10 cellular contexts compared by ENCODE assay signal in the genomic region with DNA sequence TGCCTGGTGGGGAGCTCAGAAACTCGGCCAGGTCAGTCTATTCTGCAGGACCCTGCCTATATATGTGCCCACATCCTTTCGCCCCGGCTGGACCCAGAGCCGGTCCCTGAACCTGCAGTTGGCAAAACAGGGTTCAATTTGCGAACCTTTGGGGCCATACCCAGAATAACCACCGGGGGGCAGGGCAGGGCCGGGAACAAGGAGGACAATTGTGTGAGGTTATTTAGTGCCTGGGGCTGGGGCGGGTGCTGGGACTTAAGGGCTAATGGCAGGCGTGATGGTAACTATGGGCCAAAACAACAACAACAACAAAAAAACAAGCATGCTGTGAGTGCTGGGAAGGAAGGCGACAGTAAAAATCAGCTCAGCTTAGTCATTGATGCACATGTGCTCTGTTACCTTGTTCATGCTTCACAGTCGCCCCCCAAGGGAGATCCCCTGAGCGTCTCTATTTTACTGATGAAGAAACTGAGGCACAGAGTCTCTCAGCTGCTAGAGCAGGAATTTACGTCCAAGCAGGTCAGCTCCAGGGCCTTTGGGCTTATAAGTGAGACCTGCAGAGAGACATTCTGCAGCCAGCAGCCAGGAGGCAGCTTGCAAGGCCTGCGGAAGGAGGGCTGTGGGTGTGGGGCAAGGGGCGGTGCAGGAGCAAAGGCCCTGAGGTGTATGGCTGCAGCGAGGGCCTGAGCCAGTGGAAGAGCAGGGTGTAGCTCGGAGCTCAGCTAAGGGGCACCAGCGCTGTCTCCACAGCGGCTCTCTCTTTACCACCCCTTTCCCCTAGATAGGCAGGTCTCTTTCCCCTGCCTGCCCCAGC.
DNase-seq lines count a peak whose midpoint lies in the region; ATAC-seq, FAIRE-seq and TF ChIP-seq lines count a peak whose summit lies in the region.
"Had no signal": no experiment of that assay in that cellular context is flagged by ENCODE, and none has a peak within 500 bp of the region (broad histone marks: within the 10 kb centered on the region; RNA-seq: fewer than 3 reads in every experiment).

No MANE protein-coding gene starts in this region.

- no TSS peak for BruUV-seq in GM12878 (replicated peaks; lab: Mats Ljungman, UMichigan)

- SMC1A ChIA-PET in GM12878 (lab: Charles Lee; ENCODE audit: uncharacterized antibody, unreplicated experiment) = interaction anchor here (1.1 kb wide), 1 partner anchor 282 kb away, joined by 5 read pairs; no protein-coding TSS in a partner anchor

- TF ChIP-seq POLR2A in GM12878 (IDR thresholded peaks at IDR 0.05; ENCODE audit: low read depth, low read length) = no peak

- peaks cover 0 to 9% (median 3%) of the 10 kb centered on the region in 3 donors for H3K4me1 Mint-ChIP-seq in T-cell

- no peak for TF ChIP-seq EP300 in GM12878 (IDR thresholded peaks at IDR 0.05; ENCODE audit: borderline replicate concordance in 1 of 2, control insufficient read depth in 1 of 2, low read depth in 2 of 2, low read length in 2 of 2)

- no peaks in the 10 kb centered on the region for H3K27me3 ChIP-seq in GM12878 (replicated peaks in 1 of 2; ENCODE audit: control insufficient read depth in 2 of 2, insufficient read depth in 2 of 2, low read length in 1 of 2)
- no peaks in the 10 kb centered on the region for H3K27me3 ChIP-seq in iPS DF 6.9 (ENCODE audit: control insufficient read depth, insufficient read depth, low read length)
- H3K27me3 ChIP-seq: BLaER1 treated with 17β-estradiol and CSF1 and Interleukin-3, amounts not matched to agents 10 nM and 100 nM had no signal

- H3K4me3 ChIP-seq in GM12878 (no peak overlapping the region), iPS DF 6.9 (ENCODE audit: low read length) (no peak overlapping the region)
- H3K4me3 ChIP-seq: BLaER1 treated with 17β-estradiol and CSF1 and Interleukin-3, amounts not matched to agents 10 nM and 100 nM had no signal

- H3K4me1 ChIP-seq in GM12878 (ENCODE audit: control insufficient read depth, insufficient read depth, low read length) = no peaks in the 10 kb centered on the region
- no peaks in the 10 kb centered on the region for H3K4me1 ChIP-seq in iPS DF 6.9 (ENCODE audit: control insufficient read depth, insufficient read depth, low read length)

- H3K4me2 ChIP-seq in GM12878 (ENCODE audit: control insufficient read depth, insufficient read depth) = no peak overlapping the region
- H3K4me2 ChIP-seq: BLaER1 treated with 17β-estradiol and CSF1 and Interleukin-3, amounts not matched to agents 10 nM and 100 nM had no signal

- peaks cover 7 to 10% of the 10 kb centered on the region in 2 donors for H3K27me3 Mint-ChIP-seq in T-cell

- CTCF ChIA-PET in T-cell (lab: Charles Lee) (interaction anchor here (0.6 to 1.4 kb wide), 4 partner anchors 277 to 387 kb away, joined by 3 to 5 read pairs (median 4); no protein-coding TSS in a partner anchor), GM12878 (lab: Yijun Ruan, JAX) (interaction anchor here (0.6 to 5.5 kb wide), 9 partner anchors 13 to 333 kb away, joined by 3 to 36 read pairs (median 3); no protein-coding TSS in a partner anchor)

- POLR2A ChIA-PET in T-cell (lab: Charles Lee) = no interaction called here
- POLR2A ChIA-PET in GM12878 (lab: Charles Lee) = no interaction called here

- intact Hi-C loops in GM12878 (cut with micrococcal nuclease; ENCODE audit: unreplicated experiment) = loop anchor here (1.0 to 10.0 kb wide), 2 partner anchors 281 to 532 kb away; no protein-coding TSS in a partner anchor

- H3K36me3 ChIP-seq in GM12878 (ENCODE audit: control insufficient read depth in 2 of 2, insufficient read depth in 2 of 2, low read length in 1 of 2) (no peaks in the 10 kb centered on the region), iPS DF 6.9 (ENCODE audit: control insufficient read depth, insufficient read depth, low read length) (no peaks in the 10 kb centered on the region)

- no peak overlapping the region for H3K9ac ChIP-seq in GM12878 (ENCODE audit: control insufficient read depth, insufficient read depth, low read length)
- H3K9ac ChIP-seq: BLaER1 treated with 17β-estradiol and CSF1 and Interleukin-3, amounts not matched to agents 10 nM and 100 nM had no signal

- DNase-seq in NCI-H1436 (lab: John Stamatoyannopoulos, UW) = peak; percentile 76
- no peak for DNase-seq in NCI-H1436 treated with DMSO at 0.1 percent for 48 hours (lab: John Stamatoyannopoulos, UW)
- DNase-seq in LoVo (ENCODE audit: low spot score) = peak; percentile 32
- DNase-seq in T-cell = peak in 30 of 34 experiments; percentile 11 to 57 (median 47)
- no peak for DNase-seq in GM12878 (ENCODE audit: low read depth, low spot score)
- DNase-seq in iPS DF 6.9 (ENCODE audit: low read depth, low spot score) = peak; percentile 50
- DNase-seq in stimulated activated CD4-positive, alpha-beta T cell treated with anti-CD3 and anti-CD28 coated beads, Interleukin-12 subunit alpha, Interleukin-12 subunit beta, amount 100 ng/mL, for 4 hours = peak; percentile 64

- peak; percentile 88 for TF ChIP-seq RAD21 in GM12878 (IDR thresholded peaks at IDR 0.05; ENCODE audit: insufficient read depth, low read depth, low read length)

- TF ChIP-seq CTCF in GM12878 (IDR thresholded peaks at IDR 0.05 in 2 of 3, conservative IDR thresholded peaks at IDR 0.05 in 1 of 3; ENCODE audit: control insufficient read depth in 2 of 3, extremely low read depth in 1 of 3, insufficient read depth in 1 of 3, low read depth in 3 of 3, low read length in 3 of 3) = peak; percentile 75 to 80 (median 79)

- peaks cover 7% of the 10 kb centered on the region for H3K36me3 Mint-ChIP-seq in T-cell

- H3K27ac Mint-ChIP-seq in T-cell = no peak overlapping the region

- no peak overlapping the region for H3K27ac ChIP-seq in GM12878 (ENCODE audit: control insufficient read depth, insufficient read depth)
- H3K27ac ChIP-seq in iPS DF 6.9 (ENCODE audit: low read length) = no peak overlapping the region
- H3K27ac ChIP-seq: BLaER1 treated with 17β-estradiol and CSF1 and Interleukin-3, amounts not matched to agents 10 nM and 100 nM had no signal

- H3K79me2 ChIP-seq in GM12878 (ENCODE audit: control insufficient read depth, insufficient read depth, low read length) = no peaks in the 10 kb centered on the region

- in situ Hi-C loops in GM12878 (cut with MboI) = loop anchor here (5.0 kb wide), 1 partner anchor 285 kb away; no protein-coding TSS in a partner anchor

- WGBS in GM12878 (ENCODE audit: insufficient coverage, insufficient replicate concordance, low lambda C conversion rate, missing lambda C conversion rate) = 20% methylated on average over 19 of the region's 19 CpGs
- WGBS in iPS DF 6.9 (ENCODE audit: insufficient coverage, insufficient read length) = no CpG with 5 or more reads among the region's 19 CpGs

- peak; percentile 48 to 59 (median 50) for ATAC-seq in T-cell (replicated peaks in 1 of 4)
- ATAC-seq in GM12878 = peak; percentile 91
- ATAC-seq in HG03097 (IDR thresholded peaks at IDR 0.05; ENCODE audit: low FRiP score, unreplicated experiment) = no peak

- RAD21 ChIA-PET in GM12878 (lab: Charles Lee; ENCODE audit: unreplicated experiment) = interaction anchor here (1.3 kb wide), 1 partner anchor 281 kb away, joined by 4 read pairs; no protein-coding TSS in a partner anchor

- no peak overlapping the region for H2AFZ ChIP-seq in GM12878 (ENCODE audit: control insufficient read depth, low read depth, low read length)

- H3K4me3 Mint-ChIP-seq in T-cell = no peak overlapping the region

- H3K9me3 ChIP-seq in GM12878 (replicated peaks; ENCODE audit: control insufficient read depth, insufficient read depth, low read length) = no peaks in the 10 kb centered on the region; the same call in 2 of the 3 replicates
- H3K9me3 ChIP-seq in iPS DF 6.9 (ENCODE audit: control insufficient read depth, insufficient read depth, low read length) = no peaks in the 10 kb centered on the region

- peaks cover 0 to 3% (median 0%) of the 10 kb centered on the region in 3 donors for H3K9me3 Mint-ChIP-seq in T-cell

- FAIRE-seq in GM12878 (lab: Jason Lieb, UNC) = no peak
- FAIRE-seq: endometrium had no signal

- H4K20me1 ChIP-seq in GM12878 (ENCODE audit: control insufficient read depth, insufficient read depth) = no peaks in the 10 kb centered on the region

TF ChIP-seq in GM12878, 131 proteins besides CTCF, POLR2A, EP300 and RAD21:
- peak; percentile 55 for TF ChIP-seq SMC3 (IDR thresholded peaks at IDR 0.05; ENCODE audit: borderline replicate concordance, low read length)
- TF ChIP-seq, protein P1, sequence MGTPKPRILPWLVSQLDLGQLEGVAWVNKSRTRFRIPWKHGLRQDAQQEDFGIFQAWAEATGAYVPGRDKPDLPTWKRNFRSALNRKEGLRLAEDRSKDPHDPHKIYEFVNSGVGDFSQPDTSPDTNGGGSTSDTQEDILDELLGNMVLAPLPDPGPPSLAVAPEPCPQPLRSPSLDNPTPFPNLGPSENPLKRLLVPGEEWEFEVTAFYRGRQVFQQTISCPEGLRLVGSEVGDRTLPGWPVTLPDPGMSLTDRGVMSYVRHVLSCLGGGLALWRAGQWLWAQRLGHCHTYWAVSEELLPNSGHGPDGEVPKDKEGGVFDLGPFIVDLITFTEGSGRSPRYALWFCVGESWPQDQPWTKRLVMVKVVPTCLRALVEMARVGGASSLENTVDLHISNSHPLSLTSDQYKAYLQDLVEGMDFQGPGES (IDR thresholded peaks at IDR 0.05) = no peak
- 0 out of 2 replicates have a peak, but pooled peaks have one; percentile 15 for TF ChIP-seq YY1 (IDR thresholded peaks at IDR 0.05; ENCODE audit: low read depth, low read length)
TF ChIP-seq in GM12878: peak in this region for 2.

Comparison
In these comparisons a context has a peak if more than half of its experiments do, and no peak if none do; other contexts are left out.
1. DNase-seq: peak in NCI-H1436 (single experiment), LoVo (single experiment), T-cell (30 of 34), iPS DF 6.9 (single experiment) and stimulated activated CD4-positive, alpha-beta T cell treated with anti-CD3 and anti-CD28 coated beads, Interleukin-12 subunit alpha, Interleukin-12 subunit beta, amount 100 ng/mL, for 4 hours (single experiment); none in NCI-H1436 treated with DMSO at 0.1 percent for 48 hours (single experiment) and GM12878 (single experiment).